ENCODE assay signal across 17 cellular contexts in the genomic region with DNA sequence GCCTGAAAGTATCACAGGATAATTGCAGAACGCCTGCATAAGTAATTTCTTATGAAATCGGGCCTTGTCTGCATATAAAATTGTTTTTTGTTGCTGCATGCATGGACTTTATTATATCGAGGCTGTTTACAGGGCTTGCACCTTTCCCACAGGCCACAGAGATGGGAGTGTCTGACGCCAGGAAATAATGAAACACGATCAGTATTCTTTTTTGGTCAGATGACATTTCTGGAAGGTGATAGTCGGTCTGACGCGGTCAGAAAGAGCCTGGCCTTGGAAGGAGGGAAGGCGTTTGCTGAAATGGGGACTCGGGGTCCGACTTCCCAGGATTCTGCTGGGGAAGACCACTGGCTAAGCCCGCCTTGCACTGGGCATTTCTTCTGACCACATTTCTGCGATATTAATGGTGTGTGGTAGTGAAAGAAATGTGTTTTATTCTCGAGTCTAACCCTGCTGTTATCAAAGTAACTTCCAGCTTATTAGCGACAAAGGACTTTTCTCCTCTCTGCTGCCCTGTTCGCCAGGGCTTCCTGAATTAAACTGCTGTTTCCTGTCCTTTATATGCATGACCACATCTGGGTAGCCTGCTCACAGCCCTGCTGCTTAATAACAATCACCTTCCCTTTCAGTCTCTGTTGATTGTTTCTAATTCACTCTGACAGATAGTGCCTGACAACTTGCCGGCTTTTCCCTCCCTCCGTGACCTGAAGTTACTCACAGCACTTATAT. TPM values are rescaled to one million over a fixed set of nuclear protein-coding genes. Genes with fewer than 3 reads are reported as not detected.
DNase-seq lines count a peak whose midpoint lies in the region; TF ChIP-seq lines count a peak whose summit lies in the region.
"Had no signal": no experiment of that assay in that cellular context is flagged by ENCODE, and none has a peak within 500 bp of the region (broad histone marks: within the 10 kb centered on the region; RNA-seq: fewer than 3 reads in every experiment).

No MANE protein-coding gene starts in this region.

- POLR2A ChIA-PET in HEK293 (lab: Yijun Ruan, JAX): no interaction called here

- no peak for TF ChIP-seq POLR2A in suprapubic skin (IDR thresholded peaks at IDR 0.05)

- H3K27me3 Mint-ChIP-seq in T-helper 2 cell treated with Interferon-gamma antibody and Interleukin-4, amounts not matched to agents 5 μg/mL and 100 μg/mL, for 36 hours (ENCODE audit: low read depth): peaks cover 12% of the 10 kb centered on the region

- H3K27ac ChIP-seq in HEK293 (ENCODE audit: extremely low read depth, low read depth, low read length) (no peak overlapping the region), cingulate gyrus (ENCODE audit: low read depth, low read length) (peak overlapping the region; percentile 41), suprapubic skin (no peak overlapping the region)
- H3K27ac ChIP-seq: ascending aorta, hepatocyte, KMS-11 had no signal

- TF ChIP-seq CTCF in HEK293 (tag by site-specific recombination; IDR thresholded peaks at IDR 0.05) (no peak), suprapubic skin (IDR thresholded peaks at IDR 0.05) (no peak)

- CTCF ChIA-PET in HEK293 (lab: Yijun Ruan, JAX): interaction anchor here (0.9 kb wide), 1 partner anchor 8 kb away, joined by 6 read pairs; no protein-coding TSS in a partner anchor

- DNase-seq in midbrain (lab: John Stamatoyannopoulos, UW) (peak; percentile 27), suprapubic skin (ENCODE audit: low spot score in 2 of 2) (peak in 1 of 2 donors; percentile 62), NCI-H2227 (lab: John Stamatoyannopoulos, UW; ENCODE audit: unreplicated experiment) (no peak), GM19238 (ENCODE audit: insufficient read length, low spot score) (no peak)
- no peak for DNase-seq in T-helper 2 cell treated with Interferon-gamma antibody and Interleukin-4, amounts not matched to agents 5 μg/mL and 100 μg/mL, for 36 hours (ENCODE audit: low spot score)
- DNase-seq: activated effector memory CD4-positive, alpha-beta T cell treated with anti-CD3 and anti-CD28 coated beads, Interleukin-2, amount 50 U/mL, for 16 hours; CD8-positive, alpha-beta T cell; dermis blood vessel endothelial cell; NCI-H1417 treated with DMSO at 0.1 percent for 48 hours; stimulated activated naive CD4-positive, alpha-beta T cell treated with Interleukin-2 at 50 U/mL for 16 hours had no signal

- H3K27me3 ChIP-seq in suprapubic skin: no peaks in the 10 kb centered on the region
- H3K27me3 ChIP-seq: ascending aorta had no signal

- H3K4me1 ChIP-seq in HEK293 (ENCODE audit: control insufficient read depth, insufficient read depth, low read length): peaks cover 11% of the 10 kb centered on the region
- peaks cover 3% of the 10 kb centered on the region for H3K4me1 ChIP-seq in suprapubic skin
- H3K4me1 ChIP-seq: ascending aorta had no signal

- H3K4me3 ChIP-seq in HEK293 (ENCODE audit: low read depth, low read length) (no peak overlapping the region), suprapubic skin (peak overlapping the region; percentile 14)
- H3K4me3 ChIP-seq: ascending aorta, hepatocyte had no signal

- no peaks in the 10 kb centered on the region for H3K9me3 ChIP-seq in HEK293 (ENCODE audit: control insufficient read depth, insufficient read depth, low read depth, low read length)
- no peaks in the 10 kb centered on the region for H3K9me3 ChIP-seq in suprapubic skin
- H3K9me3 ChIP-seq: ascending aorta had no signal

- H3K36me3 ChIP-seq in HEK293 (ENCODE audit: control insufficient read depth in 2 of 2, insufficient read depth in 1 of 2, low read length in 2 of 2) (no peaks in the 10 kb centered on the region; a peak in 1 of 3 replicates), suprapubic skin (no peaks in the 10 kb centered on the region)
- H3K36me3 ChIP-seq: ascending aorta had no signal

- no peak for TF ChIP-seq EP300 in suprapubic skin (IDR thresholded peaks at IDR 0.05)

- no peaks in the 10 kb centered on the region for H3K4me1 Mint-ChIP-seq in T-helper 2 cell treated with Interferon-gamma antibody and Interleukin-4, amounts not matched to agents 5 μg/mL and 100 μg/mL, for 36 hours (ENCODE audit: low read depth)

- H3K9me3 Mint-ChIP-seq in T-helper 2 cell treated with Interferon-gamma antibody and Interleukin-4, amounts not matched to agents 5 μg/mL and 100 μg/mL, for 36 hours: no peaks in the 10 kb centered on the region
- H3K9me3 Mint-ChIP-seq: CD8-positive, alpha-beta T cell had no signal

- no peak overlapping the region for H3K4me3 Mint-ChIP-seq in T-helper 2 cell treated with Interferon-gamma antibody and Interleukin-4, amounts not matched to agents 5 μg/mL and 100 μg/mL, for 36 hours
- H3K4me3 Mint-ChIP-seq: CD8-positive, alpha-beta T cell had no signal

- no peak overlapping the region for H3K27ac Mint-ChIP-seq in T-helper 2 cell treated with Interferon-gamma antibody and Interleukin-4, amounts not matched to agents 5 μg/mL and 100 μg/mL, for 36 hours
- H3K27ac Mint-ChIP-seq: CD8-positive, alpha-beta T cell had no signal

- H3K36me3 Mint-ChIP-seq in T-helper 2 cell treated with Interferon-gamma antibody and Interleukin-4, amounts not matched to agents 5 μg/mL and 100 μg/mL, for 36 hours (ENCODE audit: low read depth): no peaks in the 10 kb centered on the region
- H3K36me3 Mint-ChIP-seq: CD8-positive, alpha-beta T cell had no signal

- 55% methylated on average over 18 of the region's 18 CpGs for WGBS in suprapubic skin

TF ChIP-seq in HEK293, 187 proteins besides CTCF, POLR2A, EP300 and RAD21:
- no peak for TF ChIP-seq ZNF132 (tag by site-specific recombination; IDR thresholded peaks at IDR 0.05; ENCODE audit: borderline replicate concordance)
- no peak for TF ChIP-seq ZNF701 (tag by site-specific recombination; IDR thresholded peaks at IDR 0.05)
- TF ChIP-seq PRDM1 (tag by site-specific recombination; IDR thresholded peaks at IDR 0.05): 0 out of 2 replicates have a peak, but pooled peaks have one; percentile 42
- TF ChIP-seq ZNF768 (tag by site-specific recombination; IDR thresholded peaks at IDR 0.05): no peak
- TF ChIP-seq ZNF426 (tag by site-specific recombination; IDR thresholded peaks at IDR 0.05): no peak

RNA-seq across cellular contexts. Expression of gene ZNF536, which starts 11.6 kb away (rescaled TPM):
- total RNA-seq in suprapubic skin: 1 to 10 TPM in 1 of 4 donors, under 1 TPM in 3; 0.10 to 1.5 (median 0.51) TPM
- total RNA-seq: ascending aorta; CD8-positive, alpha-beta T cell; dermis blood vessel endothelial cell; G401; NCI-H460 had no signal
